In genomic region chr12:121278450-121279375, GRCh38 we compare ENCODE assay signal across 11 cellular contexts. TPM values are rescaled to one million over a fixed set of nuclear protein-coding genes. Genes with fewer than 3 reads are reported as not detected.
DNase-seq lines count a peak whose midpoint lies in the region; TF ChIP-seq lines count a peak whose summit lies in the region.
"Had no signal": no experiment of that assay in that cellular context is flagged by ENCODE, and none has a peak within 500 bp of the region (broad histone marks: within the 10 kb centered on the region; RNA-seq: fewer than 3 reads in every experiment).

No MANE protein-coding gene starts in this region.

- no peaks in the 10 kb centered on the region for H3K9me3 ChIP-seq in liver (ENCODE audit: control insufficient read depth in 4 of 4, low read length in 3 of 4)

- no peak for TF ChIP-seq RAD21 in liver (IDR thresholded peaks at IDR 0.05)

- no peak overlapping the region for H3K9ac ChIP-seq in liver (ENCODE audit: low read depth in 1 of 2, low read length in 2 of 2)

- no peaks in the 10 kb centered on the region for H3K27me3 ChIP-seq in liver (ENCODE audit: control insufficient read depth in 4 of 4, insufficient read depth in 4 of 4, low read length in 3 of 4)

- WGBS in liver: 73% methylated on average over 28 of the region's 28 CpGs

- H3K27ac ChIP-seq in liver (ENCODE audit: low read depth in 1 of 2, low read length in 2 of 2): peak overlapping the region; percentile 70

- H3K4me3 ChIP-seq in cardiac fibroblast (replicated peaks in 1 of 2; ENCODE audit: low read depth in 2 of 2, low read length in 2 of 2) (no peak overlapping the region), liver (ENCODE audit: low read depth in 1 of 3, low read length in 3 of 3) (no peak overlapping the region)

- H3K4me1 ChIP-seq in liver (ENCODE audit: control insufficient read depth in 4 of 4, insufficient read depth in 4 of 4, low read length in 3 of 4): peaks cover 0 to 11% (median 10%) of the 10 kb centered on the region in 4 donors

- TF ChIP-seq CTCF in cardiac fibroblast (IDR thresholded peaks at IDR 0.05; ENCODE audit: low read depth, low read length): no peak
- TF ChIP-seq CTCF in liver (IDR thresholded peaks at IDR 0.05; ENCODE audit: low read depth, low read length, missing input control): no peak

- DNase-seq in M059J (ENCODE audit: low read depth): peak; percentile 51
- peak; percentile 35 to 87 for DNase-seq in cardiac fibroblast (ENCODE audit: low read depth in 2 of 2)
- DNase-seq in superior temporal gyrus (ENCODE audit: extremely low spot score): peak; percentile 10
- DNase-seq in NCI-H2196 (lab: John Stamatoyannopoulos, UW; ENCODE audit: unreplicated experiment): no peak
- no peak for DNase-seq in NCI-H82 treated with DMSO at 0.1 percent for 48 hours (lab: John Stamatoyannopoulos, UW; ENCODE audit: unreplicated experiment)
- DNase-seq in cerebellar nuclear complex (lab: John Stamatoyannopoulos, UW): no peak
- no peak for DNase-seq in NCI-H345 treated with DMSO at 0.1 percent for 48 hours (lab: John Stamatoyannopoulos, UW; ENCODE audit: unreplicated experiment)
- DNase-seq: activated naive CD4-positive, alpha-beta T cell treated with Interleukin-2 at 50 U/mL for 16 hours; KG1; NCI-H69 had no signal

- H3K36me3 ChIP-seq in liver (ENCODE audit: control insufficient read depth in 4 of 4, insufficient read depth in 3 of 4, low read depth in 1 of 4, low read length in 3 of 4): peaks cover 0 to 6% (median 4%) of the 10 kb centered on the region in 4 donors

TF ChIP-seq in liver, 16 proteins besides CTCF, POLR2A, EP300 and RAD21:
- TF ChIP-seq FOXA2 (IDR thresholded peaks at IDR 0.05) (no peak), YY1 (IDR thresholded peaks at IDR 0.05) (peak; percentile 53)

RNA-seq across cellular contexts. Expression of gene CAMKK2, which starts 17.8 kb away (rescaled TPM):
- 6.1 and 7.3 TPM in 2 replicates for total RNA-seq in M059J (2014; rRNA removed; shearing (Covaris generic))
- 10 to 100 TPM; 10.5 to 22.3 TPM for total RNA-seq in liver
- polyA plus RNA-seq in liver: 10 to 100 TPM; 18.6 to 26.0 TPM

Comparison
In these comparisons a context has a peak if more than half of its experiments do, and no peak if none do; other contexts are left out.
1. DNase-seq: peak in M059J (single experiment), cardiac fibroblast (2 of 2) and superior temporal gyrus (single experiment); none in NCI-H2196 (single experiment), NCI-H82 treated with DMSO at 0.1 percent for 48 hours (single experiment), cerebellar nuclear complex (0 of 2) and NCI-H345 treated with DMSO at 0.1 percent for 48 hours (single experiment).